8 cellular contexts compared by ENCODE assay signal in genomic region chr22:35839811-35840739, GRCh38.
DNase-seq lines count a peak whose midpoint lies in the region; ATAC-seq and TF ChIP-seq lines count a peak whose summit lies in the region.

No MANE protein-coding gene starts in this region.

- in situ Hi-C loops in IMR-90 (cut with MboI; ENCODE audit: low sequenced_read_pairs), result loop anchor here (10.0 kb wide), 2 partner anchors 205 to 405 kb away; no protein-coding TSS in a partner anchor

- CTCF ChIA-PET in IMR-90 (lab: Yijun Ruan, JAX) (interaction anchor here (0.7 to 1.5 kb wide), 3 partner anchors 72 to 226 kb away, joined by 3 read pairs; no protein-coding TSS in a partner anchor), PC-3 (lab: Charles Lee) (interaction anchor here (0.5 to 1.1 kb wide), 7 partner anchors 55 to 251 kb away, joined by 3 to 10 read pairs (median 3); no protein-coding TSS in a partner anchor)

- H3K14ac ChIP-seq in IMR-90 (replicated peaks; ENCODE audit: low read depth, low read length), result peak overlapping the region; percentile 96

- peak overlapping the region; percentile 92 for H4K91ac ChIP-seq in IMR-90 (ENCODE audit: insufficient read depth, low read depth, low read length)

- ATAC-seq in IMR-90 (ENCODE audit: low read depth) (peak; percentile 87), PC-3 (peak; percentile 75), GM18861 (IDR thresholded peaks at IDR 0.05; ENCODE audit: unreplicated experiment) (no peak), HG03025 (IDR thresholded peaks at IDR 0.05; ENCODE audit: low FRiP score, unreplicated experiment) (no peak)

- H3K4me3 ChIP-seq in BLaER1 treated with 17β-estradiol and CSF1 and Interleukin-3, amounts not matched to agents 10 nM and 100 nM, result no peak overlapping the region
- H3K4me3 ChIP-seq in IMR-90 (ENCODE audit: insufficient read depth, low read depth, low read length) (peak overlapping the region; percentile 77), PC-3 (ENCODE audit: low read length) (peak overlapping the region; percentile 83), dorsolateral prefrontal cortex (peak overlapping the region in 57 of 59 donors; percentile 0 to 64 (median 46)), subcutaneous abdominal adipose tissue (ENCODE audit: low read depth in 1 of 5, low read length in 5 of 5) (peak overlapping the region; percentile 62 to 77 (median 63))

- H2BK5ac ChIP-seq in IMR-90 (ENCODE audit: low read depth, low read length, poor library complexity, severe bottlenecking), result peak overlapping the region; percentile 98

- H2AFZ ChIP-seq in IMR-90 (replicated peaks; ENCODE audit: low read length, poor library complexity) (peak overlapping the region; percentile 45), PC-3 (ENCODE audit: low read length) (peak overlapping the region; percentile 62)

- H4K8ac ChIP-seq in IMR-90 (ENCODE audit: low read depth in 2 of 2, low read length in 2 of 2), result peak overlapping the region; percentile 31 to 87

- peak overlapping the region; percentile 73; the same call in 1 of the 2 replicates for H2AK5ac ChIP-seq in IMR-90 (ENCODE audit: low read depth, low read length)

- H4K20me1 ChIP-seq in BLaER1 treated with 17β-estradiol and CSF1 and Interleukin-3, amounts not matched to agents 10 nM and 100 nM, result no peaks in the 10 kb centered on the region
- H4K20me1 ChIP-seq in IMR-90 (ENCODE audit: insufficient read depth, low read length) (peaks cover 31% of the 10 kb centered on the region), PC-3 (ENCODE audit: low read length) (no peaks in the 10 kb centered on the region)

- no peaks in the 10 kb centered on the region for H3K27me3 ChIP-seq in BLaER1 treated with 17β-estradiol and CSF1 and Interleukin-3, amounts not matched to agents 10 nM and 100 nM
- H3K27me3 ChIP-seq in IMR-90 (ENCODE audit: control insufficient read depth, insufficient read depth, low read length), result no peaks in the 10 kb centered on the region
- H3K27me3 ChIP-seq in PC-3 (ENCODE audit: low read length), result no peaks in the 10 kb centered on the region
- no peaks in the 10 kb centered on the region for H3K27me3 ChIP-seq in dorsolateral prefrontal cortex
- no peaks in the 10 kb centered on the region for H3K27me3 ChIP-seq in subcutaneous abdominal adipose tissue (ENCODE audit: control insufficient read depth in 5 of 5, insufficient read depth in 4 of 5, low read length in 5 of 5)

- peak overlapping the region; percentile 90 for H3K4ac ChIP-seq in IMR-90 (ENCODE audit: low read depth, low read length)

- H2BK15ac ChIP-seq in IMR-90 (ENCODE audit: low read depth, low read length), result peak overlapping the region; percentile 41; the same call in 2 of the 3 replicates

- TF ChIP-seq POLR2A in IMR-90 (IDR thresholded peaks at IDR 0.05; ENCODE audit: low read depth, low read length), result peak; percentile 48; the same call in 1 of the 2 replicates

- peak overlapping the region; percentile 84 for H3K18ac ChIP-seq in IMR-90 (ENCODE audit: low read depth, low read length)

- intact Hi-C loops in IMR-90 (cut with micrococcal nuclease) (loop anchor here (1.0 to 5.0 kb wide), 4 partner anchors 75 to 408 kb away; partner anchors contain the start of gene APOL6), PC-3 (cut with micrococcal nuclease) (loop anchor here (1.0 to 10.0 kb wide), 4 partner anchors 75 to 285 kb away; no protein-coding TSS in a partner anchor), dorsolateral prefrontal cortex (cut with DNase I) (loop anchor here in 1 of 2 donors (5.0 kb wide), 2 partner anchors 72 to 213 kb away; no protein-coding TSS in a partner anchor)

- peak overlapping the region; percentile 95 for H3K23ac ChIP-seq in IMR-90 (ENCODE audit: low read depth, low read length)

- H3K4me1 ChIP-seq in BLaER1 treated with 17β-estradiol and CSF1 and Interleukin-3, amounts not matched to agents 10 nM and 100 nM, result peaks cover 0 to 12% (median 9%) of the 10 kb centered on the region in 10 experiments; a peak in 12 of 20 replicates
- H3K4me1 ChIP-seq in IMR-90 (ENCODE audit: control insufficient read depth, insufficient read depth, low read length) (peaks cover 8% of the 10 kb centered on the region), PC-3 (ENCODE audit: insufficient read depth, low read length) (peaks cover 29% of the 10 kb centered on the region), subcutaneous abdominal adipose tissue (ENCODE audit: control insufficient read depth in 5 of 5, insufficient read depth in 5 of 5, low read length in 5 of 5) (peaks cover 6 to 50% (median 47%) of the 10 kb centered on the region in 5 donors)

- H3K79me2 ChIP-seq in PC-3 (ENCODE audit: low read length), result peaks cover 65% of the 10 kb centered on the region

- H2BK120ac ChIP-seq in IMR-90 (ENCODE audit: low read depth, low read length), result peak overlapping the region; percentile 72

- peak; percentile 98 for DNase-seq in IMR-90
- peak; percentile 91 for DNase-seq in PC-3
- DNase-seq in dorsolateral prefrontal cortex, result peak; percentile 36 to 85 (median 64)
- DNase-seq in left kidney (ENCODE audit: low read depth, low spot score), result peak; percentile 98

- H3K9me3 ChIP-seq in BLaER1 treated with 17β-estradiol and CSF1 and Interleukin-3, amounts not matched to agents 10 nM and 100 nM (replicated peaks in 1 of 11), result no peaks in the 10 kb centered on the region
- H3K9me3 ChIP-seq in IMR-90 (ENCODE audit: control insufficient read depth, insufficient read depth, low read length) (no peaks in the 10 kb centered on the region), PC-3 (ENCODE audit: low read length) (no peaks in the 10 kb centered on the region), subcutaneous abdominal adipose tissue (ENCODE audit: control insufficient read depth in 5 of 5, low read length in 5 of 5) (no peaks in the 10 kb centered on the region)

- H3K9ac ChIP-seq in BLaER1 treated with 17β-estradiol and CSF1 and Interleukin-3, amounts not matched to agents 10 nM and 100 nM, result no peak overlapping the region
- H3K9ac ChIP-seq in IMR-90 (ENCODE audit: low read depth, low read length) (peak overlapping the region; percentile 96), PC-3 (ENCODE audit: low read length) (peak overlapping the region; percentile 70), subcutaneous abdominal adipose tissue (ENCODE audit: low read length in 5 of 5) (peak overlapping the region; percentile 63 to 84 (median 71))

- peak overlapping the region; percentile 51 for H4K5ac ChIP-seq in IMR-90 (ENCODE audit: low read depth, low read length)

- H3K79me1 ChIP-seq in IMR-90 (ENCODE audit: low read depth in 1 of 2, low read length in 2 of 2), result peaks cover 13 to 55% of the 10 kb centered on the region in 2 experiments

- H3K9me1 ChIP-seq in IMR-90 (ENCODE audit: insufficient read depth, low read length), result peaks cover 7% of the 10 kb centered on the region

- no peaks in the 10 kb centered on the region for H3K9me2 ChIP-seq in PC-3 (replicated peaks; ENCODE audit: low read length)

- no peak for TF ChIP-seq RAD21 in IMR-90 (IDR thresholded peaks at IDR 0.05; ENCODE audit: low read length)

- 0 out of 2 replicates have a peak overlapping the region, but pooled peaks have one; percentile 17 for H2BK20ac ChIP-seq in IMR-90 (ENCODE audit: low read depth, low read length)

- no peak overlapping the region for H3K27ac ChIP-seq in BLaER1 treated with 17β-estradiol and CSF1 and Interleukin-3, amounts not matched to agents 10 nM and 100 nM
- H3K27ac ChIP-seq in IMR-90 (ENCODE audit: insufficient read depth, low read length), result peak overlapping the region; percentile 86
- H3K27ac ChIP-seq in PC-3 (ENCODE audit: low read length), result peak overlapping the region; percentile 49
- H3K27ac ChIP-seq in dorsolateral prefrontal cortex, result peak overlapping the region in 51 of 59 donors; percentile 11 to 87 (median 55)
- peak overlapping the region; percentile 86 for H3K27ac ChIP-seq in subcutaneous abdominal adipose tissue (ENCODE audit: low read depth, low read length)

- BruUV-seq in IMR-90 (replicated peaks; lab: Mats Ljungman, UMichigan) (no TSS peak), PC-3 (replicated peaks; lab: Mats Ljungman, UMichigan) (TSS peak; percentile 78)

- H2AK9ac ChIP-seq in IMR-90 (replicated peaks; ENCODE audit: low read depth, low read length, poor library complexity), result peak overlapping the region; percentile 89

- dilution Hi-C loops in IMR-90 (cut with HindIII; ENCODE audit: low sequenced_read_pairs, unreplicated experiment), result no loop called here

- H3F3A ChIP-seq in PC-3 (ENCODE audit: low read length, unreplicated experiment), result no peaks in the 10 kb centered on the region

- peak overlapping the region; percentile 96 for H3K56ac ChIP-seq in IMR-90 (ENCODE audit: extremely low read depth, insufficient read depth, low read length)

- no peaks in the 10 kb centered on the region for H3K36me3 ChIP-seq in BLaER1 treated with 17β-estradiol and CSF1 and Interleukin-3, amounts not matched to agents 10 nM and 100 nM
- H3K36me3 ChIP-seq in IMR-90 (ENCODE audit: control insufficient read depth, insufficient read depth, low read length) (no peaks in the 10 kb centered on the region; the same call in 1 of the 2 replicates), PC-3 (ENCODE audit: low read depth, low read length) (no peaks in the 10 kb centered on the region), subcutaneous abdominal adipose tissue (ENCODE audit: control insufficient read depth in 5 of 5, insufficient read depth in 5 of 5, low read length in 5 of 5) (no peaks in the 10 kb centered on the region)

- peak overlapping the region; percentile 5 to 54 (median 28); a peak in 15 of 22 replicates for H3K4me2 ChIP-seq in BLaER1 treated with 17β-estradiol and CSF1 and Interleukin-3, amounts not matched to agents 10 nM and 100 nM
- H3K4me2 ChIP-seq in IMR-90 (ENCODE audit: low read depth, low read length) (peak overlapping the region; percentile 95), PC-3 (ENCODE audit: low read length) (peak overlapping the region; percentile 99)

- POLR2A ChIA-PET in IMR-90 (lab: Charles Lee; ENCODE audit: unreplicated experiment) (interaction anchor here (0.6 kb wide), 1 partner anchor 191 kb away, joined by 3 read pairs; no protein-coding TSS in a partner anchor), PC-3 (lab: Charles Lee; ENCODE audit: unreplicated experiment) (interaction anchor here (0.6 kb wide), 4 partner anchors 191 to 491 kb away, joined by 3 to 6 read pairs (median 4); no protein-coding TSS in a partner anchor)

- TF ChIP-seq CTCF in IMR-90 (conservative IDR thresholded peaks at IDR 0.05; ENCODE audit: low read depth, low read length) (no peak), PC-3 (conservative IDR thresholded peaks at IDR 0.05; ENCODE audit: low read depth, low read length) (no peak), dorsolateral prefrontal cortex (IDR thresholded peaks at IDR 0.05 in 54 of 56, conservative IDR thresholded peaks at IDR 0.05 in 2 of 56; ENCODE audit: low read depth in 1 of 56, partially characterized antibody in 56 of 56) (no peak)

- WGBS in IMR-90 (ENCODE audit: extremely low coverage in 2 of 2, insufficient read length in 1 of 2), 2 experiments, result no CpG with 5 or more reads among the region's 14 CpGs

TF ChIP-seq in IMR-90, 13 proteins besides CTCF, POLR2A, EP300 and RAD21 (continues in another document):
- no peak for TF ChIP-seq RCOR1 (IDR thresholded peaks at IDR 0.05; ENCODE audit: insufficient replicate concordance, low read length)
- no peak for TF ChIP-seq MAFK (IDR thresholded peaks at IDR 0.05; ENCODE audit: low read depth, low read length)
- TF ChIP-seq MAZ (IDR thresholded peaks at IDR 0.05; ENCODE audit: borderline replicate concordance, low read depth, low read length), result peak; percentile 100
- TF ChIP-seq BHLHE40 (IDR thresholded peaks at IDR 0.05; ENCODE audit: low read depth, low read length), result peak; percentile 83

Comparison
In these comparisons a context has a peak if more than half of its experiments do, and no peak if none do; other contexts are left out.
1. H3K27ac ChIP-seq: peak in IMR-90 (single experiment), PC-3 (single experiment), dorsolateral prefrontal cortex (51 of 59) and subcutaneous abdominal adipose tissue (single experiment); none in BLaER1 treated with 17β-estradiol and CSF1 and Interleukin-3, amounts not matched to agents 10 nM and 100 nM (0 of 11).
2. H3K4me2 ChIP-seq: peak in every context shown above with its lines; median percentile 99 in PC-3; 95 in IMR-90; 28 in BLaER1 treated with 17β-estradiol and CSF1 and Interleukin-3, amounts not matched to agents 10 nM and 100 nM.
3. H3K4me3 ChIP-seq: peak in IMR-90 (single experiment), PC-3 (single experiment), dorsolateral prefrontal cortex (57 of 59) and subcutaneous abdominal adipose tissue (5 of 5); none in BLaER1 treated with 17β-estradiol and CSF1 and Interleukin-3, amounts not matched to agents 10 nM and 100 nM (0 of 10).
4. H3K9ac ChIP-seq: peak in IMR-90 (single experiment), PC-3 (single experiment) and subcutaneous abdominal adipose tissue (5 of 5); none in BLaER1 treated with 17β-estradiol and CSF1 and Interleukin-3, amounts not matched to agents 10 nM and 100 nM (0 of 11).
5. ATAC-seq: peak in IMR-90 (single experiment) and PC-3 (single experiment); none in GM18861 (single experiment) and HG03025 (single experiment).
6. Peak in every context shown above with its lines, with median percentiles within 50 percentile points of each other: DNase-seq.